In the genomic region with DNA sequence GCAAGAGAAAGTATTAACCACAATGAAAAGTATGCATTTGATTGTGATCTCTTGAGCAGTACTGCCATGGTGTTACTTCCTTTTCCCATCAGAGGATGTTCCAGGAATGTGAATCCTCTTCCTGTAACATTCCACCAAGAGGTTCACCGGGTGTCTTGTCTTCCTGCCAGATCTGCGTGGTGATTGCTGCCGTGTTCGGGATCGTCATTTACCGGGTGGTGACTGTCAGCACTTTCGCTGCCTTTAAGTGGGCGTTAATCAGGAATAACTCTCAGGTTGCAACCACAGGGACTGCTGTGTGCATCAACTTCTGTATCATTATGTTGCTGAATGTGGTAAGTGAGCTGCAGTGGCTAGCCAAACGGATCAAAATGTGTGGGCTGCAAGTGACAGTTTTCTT, we compare ENCODE assay signal across 14 cellular contexts.
DNase-seq lines count a peak whose midpoint lies in the region; ATAC-seq and TF ChIP-seq lines count a peak whose summit lies in the region.
"Had no signal": no experiment of that assay in that cellular context is flagged by ENCODE, and none has a peak within 500 bp of the region (broad histone marks: within the 10 kb centered on the region; RNA-seq: fewer than 3 reads in every experiment).

No MANE protein-coding gene starts in this region.

- no peak for TF ChIP-seq POLR2A in sigmoid colon (IDR thresholded peaks at IDR 0.05)

- intact Hi-C loops in sigmoid colon (cut with DNase I) = no loop called here

- TF ChIP-seq CTCF in sigmoid colon (IDR thresholded peaks at IDR 0.05) = no peak

- no peaks in the 10 kb centered on the region for H3K9me3 ChIP-seq in sigmoid colon
- H3K9me3 ChIP-seq: psoas muscle had no signal

- TF ChIP-seq EP300 in sigmoid colon (IDR thresholded peaks at IDR 0.05) = no peak

- H3K4me3 ChIP-seq in sigmoid colon = no peak overlapping the region
- H3K4me3 ChIP-seq: lung, psoas muscle had no signal

- peaks cover 2% of the 10 kb centered on the region in 2 donors for H3K9me3 Mint-ChIP-seq in activated T-cell treated with anti-CD3 and anti-CD28 coated beads, Interleukin-2, amount 50 U/mL, for 72 hours

- no peaks in the 10 kb centered on the region for H3K36me3 ChIP-seq in sigmoid colon

- ATAC-seq in activated T-cell treated with anti-CD3 and anti-CD28 coated beads, Interleukin-2, amount 50 U/mL, for 72 hours (replicated peaks in 1 of 2) = no peak
- ATAC-seq in HG02763 (IDR thresholded peaks at IDR 0.05; ENCODE audit: unreplicated experiment) = no peak
- ATAC-seq: activated CD8-positive, alpha-beta memory T cell treated with anti-CD3 and anti-CD28 coated beads, Interleukin-2, amount 10 ng/mL, durations not matched to agents 7 days and 5 days; psoas muscle had no signal

- WGBS in sigmoid colon, 2 donors = 29 to 49% methylated on average over 9 of the region's 9 CpGs

- H3K27me3 Mint-ChIP-seq in activated T-cell treated with anti-CD3 and anti-CD28 coated beads, Interleukin-2, amount 50 U/mL, for 72 hours (ENCODE audit: low read depth) = peaks cover 11% of the 10 kb centered on the region

- DNase-seq in COLO829 (ENCODE audit: low spot score) (peak; percentile 10), LHCN-M2 (ENCODE audit: low read depth) (peak; percentile 24), astrocyte of the hippocampus (ENCODE audit: low read depth, low spot score) (peak; percentile 52), kidney glomerular epithelial cell (lab: John Stamatoyannopoulos, UW) (peak; percentile 31), sigmoid colon (no peak), hippocampal formation (lab: John Stamatoyannopoulos, UW) (no peak)
- DNase-seq in activated T-cell treated with anti-CD3 and anti-CD28 coated beads, Interleukin-2, amount 50 U/mL, for 72 hours = no peak
- DNase-seq: activated CD8-positive, alpha-beta memory T cell treated with anti-CD3 and anti-CD28 coated beads, Interleukin-2, amount 10 ng/mL, durations not matched to agents 7 days and 5 days; C1 segment of cervical spinal cord; NCI-H1092 treated with DMSO at 0.1 percent for 48 hours; psoas muscle; T-helper 9 cell had no signal

- no peaks in the 10 kb centered on the region for H3K27me3 ChIP-seq in sigmoid colon

- H3K4me3 Mint-ChIP-seq in activated T-cell treated with anti-CD3 and anti-CD28 coated beads, Interleukin-2, amount 50 U/mL, for 72 hours = no peak overlapping the region
- H3K4me3 Mint-ChIP-seq: activated CD8-positive, alpha-beta memory T cell treated with anti-CD3 and anti-CD28 coated beads, Interleukin-2, amount 10 ng/mL, durations not matched to agents 7 days and 5 days had no signal

- no peaks in the 10 kb centered on the region for H3K4me1 Mint-ChIP-seq in activated T-cell treated with anti-CD3 and anti-CD28 coated beads, Interleukin-2, amount 50 U/mL, for 72 hours (ENCODE audit: low read depth)
- H3K4me1 Mint-ChIP-seq: activated CD8-positive, alpha-beta memory T cell treated with anti-CD3 and anti-CD28 coated beads, Interleukin-2, amount 10 ng/mL, durations not matched to agents 7 days and 5 days had no signal

- no peak overlapping the region for H3K27ac ChIP-seq in sigmoid colon
- H3K27ac ChIP-seq: psoas muscle had no signal

- H3K4me1 ChIP-seq in sigmoid colon = no peaks in the 10 kb centered on the region
- H3K4me1 ChIP-seq: psoas muscle had no signal

- peaks cover 0 to 2% of the 10 kb centered on the region in 2 donors for H3K36me3 Mint-ChIP-seq in activated T-cell treated with anti-CD3 and anti-CD28 coated beads, Interleukin-2, amount 50 U/mL, for 72 hours (ENCODE audit: insufficient read depth in 2 of 2)
- H3K36me3 Mint-ChIP-seq: activated CD8-positive, alpha-beta memory T cell treated with anti-CD3 and anti-CD28 coated beads, Interleukin-2, amount 10 ng/mL, durations not matched to agents 7 days and 5 days had no signal

- no peak overlapping the region for H3K27ac Mint-ChIP-seq in activated T-cell treated with anti-CD3 and anti-CD28 coated beads, Interleukin-2, amount 50 U/mL, for 72 hours
- H3K27ac Mint-ChIP-seq: activated CD8-positive, alpha-beta memory T cell treated with anti-CD3 and anti-CD28 coated beads, Interleukin-2, amount 10 ng/mL, durations not matched to agents 7 days and 5 days had no signal

Comparison
In these comparisons a context has a peak if more than half of its experiments do, and no peak if none do; other contexts are left out.
1. DNase-seq: peak in COLO829 (single experiment), LHCN-M2 (single experiment), astrocyte of the hippocampus (single experiment) and kidney glomerular epithelial cell (single experiment); none in activated T-cell treated with anti-CD3 and anti-CD28 coated beads, Interleukin-2, amount 50 U/mL, for 72 hours (0 of 2), sigmoid colon (single experiment) and hippocampal formation (0 of 2).